12 cellular contexts compared by ENCODE assay signal in genomic region chr21:34864370-34865209, GRCh38.
DNase-seq lines count a peak whose midpoint lies in the region; ATAC-seq and TF ChIP-seq lines count a peak whose summit lies in the region.
"Had no signal": no experiment of that assay in that cellular context is flagged by ENCODE, and none has a peak within 500 bp of the region (broad histone marks: within the 10 kb centered on the region; RNA-seq: fewer than 3 reads in every experiment).

No MANE protein-coding gene starts in this region.

- no peak overlapping the region for H3K14ac ChIP-seq in IMR-90 (replicated peaks; ENCODE audit: low read depth, low read length)

- H3K9me3 Mint-ChIP-seq in CD14-positive monocyte (peaks cover 0 to 2% (median 0%) of the 10 kb centered on the region in 7 donors), chondrocyte (ENCODE audit: low read depth) (no peaks in the 10 kb centered on the region), osteocyte (ENCODE audit: unreplicated experiment) (no peaks in the 10 kb centered on the region)

- TF ChIP-seq CTCF in CD14-positive monocyte (IDR thresholded peaks at IDR 0.05) (no peak), IMR-90 (conservative IDR thresholded peaks at IDR 0.05; ENCODE audit: low read depth, low read length) (no peak), chondrocyte (IDR thresholded peaks at IDR 0.05) (no peak), osteocyte (IDR thresholded peaks at IDR 0.05) (no peak)

- H3K4me3 ChIP-seq in IMR-90 (ENCODE audit: insufficient read depth, low read depth, low read length): no peak overlapping the region

- H3K36me3 Mint-ChIP-seq in CD14-positive monocyte: peaks cover 88 to 92% of the 10 kb centered on the region in 2 donors
- H3K36me3 Mint-ChIP-seq in chondrocyte (ENCODE audit: low read depth): peaks cover 52% of the 10 kb centered on the region
- H3K36me3 Mint-ChIP-seq in osteocyte (ENCODE audit: unreplicated experiment): peaks cover 28% of the 10 kb centered on the region

- no peak overlapping the region for H4K91ac ChIP-seq in IMR-90 (ENCODE audit: insufficient read depth, low read depth, low read length)

- peak overlapping the region; percentile 28 for H2BK5ac ChIP-seq in IMR-90 (ENCODE audit: low read depth, low read length, poor library complexity, severe bottlenecking)

- 86% methylated on average over 3 of the region's 8 CpGs; no CpG with 5 or more reads in 1 of the 2 experiments for WGBS in IMR-90 (ENCODE audit: extremely low coverage in 2 of 2, insufficient read length in 1 of 2), 2 experiments

- peaks cover 72% of the 10 kb centered on the region for H3K36me3 ChIP-seq in IMR-90 (ENCODE audit: control insufficient read depth, insufficient read depth, low read length)

- BruUV-seq in IMR-90 (replicated peaks; lab: Mats Ljungman, UMichigan): no TSS peak

- H3K27me3 Mint-ChIP-seq in CD14-positive monocyte (ENCODE audit: low read depth in 3 of 3) (peaks cover 11 to 17% (median 14%) of the 10 kb centered on the region in 3 donors), chondrocyte (ENCODE audit: low read depth) (no peaks in the 10 kb centered on the region), osteocyte (ENCODE audit: unreplicated experiment) (no peaks in the 10 kb centered on the region)

- no peak overlapping the region for H2BK120ac ChIP-seq in IMR-90 (ENCODE audit: low read depth, low read length)

- no peak overlapping the region for H2BK15ac ChIP-seq in IMR-90 (ENCODE audit: low read depth, low read length)

- ATAC-seq in IMR-90 (ENCODE audit: low read depth): no peak

- peaks cover 52% of the 10 kb centered on the region for H3K4me1 Mint-ChIP-seq in CD14-positive monocyte
- peaks cover 54% of the 10 kb centered on the region for H3K4me1 Mint-ChIP-seq in chondrocyte (ENCODE audit: low read depth)
- peaks cover 57% of the 10 kb centered on the region for H3K4me1 Mint-ChIP-seq in osteocyte (ENCODE audit: unreplicated experiment)

- H2AK5ac ChIP-seq in IMR-90 (ENCODE audit: low read depth, low read length): no peak overlapping the region; the same call in none of the 2 replicates

- CTCF ChIA-PET in IMR-90 (lab: Yijun Ruan, JAX): no interaction called here

- H4K20me1 ChIP-seq in IMR-90 (ENCODE audit: insufficient read depth, low read length): peaks cover 95% of the 10 kb centered on the region

- H3K79me1 ChIP-seq in IMR-90 (ENCODE audit: low read depth in 1 of 2, low read length in 2 of 2): peaks cover 46 to 93% of the 10 kb centered on the region in 2 experiments

- peak overlapping the region; percentile 10; the same call in 1 of the 2 replicates for H3K27ac ChIP-seq in IMR-90 (ENCODE audit: insufficient read depth, low read length)

- no peak overlapping the region for H3K18ac ChIP-seq in IMR-90 (ENCODE audit: low read depth, low read length)

- H3K9ac ChIP-seq in IMR-90 (ENCODE audit: low read depth, low read length): no peak overlapping the region

- H3K4me3 Mint-ChIP-seq in CD14-positive monocyte (peak overlapping the region in 1 of 2 donors; percentile 35), chondrocyte (ENCODE audit: unreplicated experiment) (no peak overlapping the region), osteocyte (ENCODE audit: unreplicated experiment) (peak overlapping the region; percentile 22)

- H3K27ac Mint-ChIP-seq in CD14-positive monocyte: peak overlapping the region; percentile 67 to 93 (median 90)
- H3K27ac Mint-ChIP-seq in chondrocyte (ENCODE audit: unreplicated experiment): peak overlapping the region; percentile 39
- H3K27ac Mint-ChIP-seq in osteocyte (ENCODE audit: unreplicated experiment): peak overlapping the region; percentile 87

- no peak overlapping the region for H2AFZ ChIP-seq in IMR-90 (replicated peaks; ENCODE audit: low read length, poor library complexity)

- H3K4ac ChIP-seq in IMR-90 (ENCODE audit: low read depth, low read length): no peak overlapping the region

- no peak for DNase-seq in CD14-positive monocyte (ENCODE audit: low spot score)
- no peak for DNase-seq in IMR-90
- DNase-seq in chondrocyte (ENCODE audit: low spot score): no peak
- no peak for DNase-seq in osteocyte (ENCODE audit: extremely low spot score, unreplicated experiment)
- no peak for DNase-seq in SW480 (ENCODE audit: low spot score)
- no peak for DNase-seq in pons (ENCODE audit: low spot score)
- DNase-seq in MV-4-11 (lab: John Stamatoyannopoulos, UW): no peak
- DNase-seq in GDM1 (lab: John Stamatoyannopoulos, UW): no peak
- DNase-seq: activated CD4-positive, alpha-beta T cell treated with anti-CD3 and anti-CD28 coated beads, Interleukin-2, amount 50 U/mL, for 1 hour; amniotic stem cell; kidney glomerular epithelial cell had no signal

- POLR2A ChIA-PET in IMR-90 (lab: Charles Lee; ENCODE audit: unreplicated experiment): interaction anchor here (0.6 kb wide), 1 partner anchor 18 kb away, joined by 5 read pairs; no protein-coding TSS in a partner anchor

- H3K9me3 ChIP-seq in IMR-90 (ENCODE audit: control insufficient read depth, insufficient read depth, low read length): no peaks in the 10 kb centered on the region
- H3K9me3 ChIP-seq: neutrophil had no signal

- peaks cover 17% of the 10 kb centered on the region for H3K4me1 ChIP-seq in IMR-90 (ENCODE audit: control insufficient read depth, insufficient read depth, low read length)

- H3K4me2 ChIP-seq in IMR-90 (ENCODE audit: low read depth, low read length): no peak overlapping the region

- no peak overlapping the region for H4K5ac ChIP-seq in IMR-90 (ENCODE audit: low read depth, low read length)

- H4K8ac ChIP-seq in IMR-90 (ENCODE audit: low read depth in 2 of 2, low read length in 2 of 2): no peak overlapping the region; a peak in 1 of 4 replicates

- 0 out of 2 replicates have a peak, but pooled peaks have one; percentile 29 for TF ChIP-seq POLR2A in IMR-90 (IDR thresholded peaks at IDR 0.05; ENCODE audit: low read depth, low read length)

- peaks cover 55% of the 10 kb centered on the region for H3K9me1 ChIP-seq in IMR-90 (ENCODE audit: insufficient read depth, low read length)

- peak overlapping the region; percentile 55; the same call in 1 of the 2 replicates for H3K23ac ChIP-seq in IMR-90 (ENCODE audit: low read depth, low read length)

- H2BK20ac ChIP-seq in IMR-90 (ENCODE audit: low read depth, low read length): no peak overlapping the region

- in situ Hi-C loops in IMR-90 (cut with MboI; ENCODE audit: low sequenced_read_pairs): no loop called here

- no peak overlapping the region for H2AK9ac ChIP-seq in IMR-90 (replicated peaks; ENCODE audit: low read depth, low read length, poor library complexity)

- H3K27me3 ChIP-seq in IMR-90 (ENCODE audit: control insufficient read depth, insufficient read depth, low read length): no peaks in the 10 kb centered on the region
- H3K27me3 ChIP-seq: neutrophil had no signal

- dilution Hi-C loops in IMR-90 (cut with HindIII; ENCODE audit: low sequenced_read_pairs, unreplicated experiment): no loop called here

- intact Hi-C loops in CD14-positive monocyte (cut with micrococcal nuclease): loop anchor here in 1 of 2 donors (5.0 kb wide), 2 partner anchors 57 to 117 kb away; no protein-coding TSS in a partner anchor
- intact Hi-C loops in IMR-90 (cut with micrococcal nuclease): loop anchor here (5.0 kb wide), 1 partner anchor 57 kb away; no protein-coding TSS in a partner anchor

- H3K56ac ChIP-seq in IMR-90 (ENCODE audit: extremely low read depth, insufficient read depth, low read length): no peak overlapping the region

- TF ChIP-seq RAD21 in IMR-90 (IDR thresholded peaks at IDR 0.05; ENCODE audit: low read length): no peak

TF ChIP-seq in IMR-90, 13 proteins besides CTCF, POLR2A, EP300 and RAD21:
- no peak for TF ChIP-seq MAFK (IDR thresholded peaks at IDR 0.05; ENCODE audit: low read depth, low read length)
- no peak for TF ChIP-seq RFX5 (IDR thresholded peaks at IDR 0.05; ENCODE audit: low read depth, low read length)
- TF ChIP-seq ELK1 (IDR thresholded peaks at IDR 0.05; ENCODE audit: borderline replicate concordance, low read depth, low read length): no peak
- TF ChIP-seq CHD1 (IDR thresholded peaks at IDR 0.05; ENCODE audit: low read depth, low read length): no peak
- TF ChIP-seq CEBPB (IDR thresholded peaks at IDR 0.05; ENCODE audit: low read depth, low read length): no peak
- no peak for TF ChIP-seq FOS (IDR thresholded peaks at IDR 0.05; ENCODE audit: low read depth, low read length)
- no peak for TF ChIP-seq SMC3 (IDR thresholded peaks at IDR 0.05; ENCODE audit: low read depth, low read length)
- TF ChIP-seq MXI1 (IDR thresholded peaks at IDR 0.05; ENCODE audit: borderline replicate concordance, low read depth, low read length): no peak
- no peak for TF ChIP-seq MAZ (IDR thresholded peaks at IDR 0.05; ENCODE audit: borderline replicate concordance, low read depth, low read length)
- no peak for TF ChIP-seq NFE2L2 (IDR thresholded peaks at IDR 0.05; ENCODE audit: low read depth, low read length)
- TF ChIP-seq BHLHE40 (IDR thresholded peaks at IDR 0.05; ENCODE audit: low read depth, low read length): no peak
- TF ChIP-seq RCOR1 (IDR thresholded peaks at IDR 0.05; ENCODE audit: insufficient replicate concordance, low read length): no peak
- no peak for TF ChIP-seq USF2 (IDR thresholded peaks at IDR 0.05; ENCODE audit: low read depth, low read length)

Comparison
In these comparisons a context has a peak if more than half of its experiments do, and no peak if none do; other contexts are left out.
1. H3K27ac Mint-ChIP-seq: peak in every context shown above with its lines; median percentile 90 in CD14-positive monocyte; 87 in osteocyte; 39 in chondrocyte.